In the genomic region with DNA sequence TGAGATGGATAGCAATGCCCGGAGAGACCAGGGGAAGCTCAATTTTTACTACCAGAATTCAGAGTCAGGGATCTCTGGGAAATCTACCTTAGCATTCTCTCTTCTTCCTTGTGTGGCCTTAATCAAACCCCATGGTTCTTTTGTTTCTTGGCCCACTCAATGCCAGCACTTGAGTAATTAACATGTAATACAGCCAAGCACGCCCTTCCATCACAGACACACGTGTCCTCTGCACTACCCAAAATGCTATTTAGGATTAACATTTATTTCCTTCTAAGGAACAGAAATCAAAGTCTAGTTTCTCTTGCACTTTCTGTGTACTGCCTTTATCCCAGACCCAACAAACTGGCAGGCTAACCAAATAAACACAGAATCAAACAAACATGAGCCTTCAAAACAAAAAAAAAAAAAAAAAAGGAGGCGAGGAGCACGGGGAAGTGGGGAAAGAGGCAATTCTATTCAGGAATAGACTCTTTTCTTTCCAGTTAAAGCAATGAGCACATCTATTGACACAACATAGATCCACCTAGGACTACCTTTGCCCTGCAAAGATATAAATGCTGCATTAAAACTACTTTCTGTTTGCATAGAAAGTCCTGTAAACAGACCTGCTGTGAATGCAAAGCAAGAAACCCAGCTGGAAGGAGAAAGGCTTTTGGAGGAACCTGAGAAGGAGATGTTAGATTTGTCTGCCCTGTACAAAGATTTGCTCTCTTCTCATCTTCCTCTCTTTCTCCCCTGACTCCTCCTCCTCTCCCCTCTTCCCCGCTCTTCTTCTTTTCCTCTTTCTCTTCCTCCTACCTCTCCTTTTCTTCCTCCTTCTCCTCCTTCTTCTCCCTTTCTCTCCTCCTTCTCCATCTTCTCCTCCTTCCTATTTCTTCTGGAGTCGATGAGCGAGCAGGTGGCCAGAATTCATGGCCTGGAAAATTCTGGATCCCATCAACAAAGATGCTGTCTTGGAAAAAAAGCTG, we compare ENCODE assay signal across 19 cellular contexts.
A peak's percentile ranks its signal among the peaks of the same experiment; 100 is the strongest.
DNase-seq lines count a peak whose midpoint lies in the region; TF ChIP-seq lines count a peak whose summit lies in the region.
"Had no signal": no experiment of that assay in that cellular context is flagged by ENCODE, and none has a peak within 500 bp of the region (broad histone marks: within the 10 kb centered on the region; RNA-seq: fewer than 3 reads in every experiment).

No MANE protein-coding gene starts in this region.

- no peak overlapping the region for H2AFZ ChIP-seq in hepatocyte
- H2AFZ ChIP-seq: GM23248 had no signal

- no peaks in the 10 kb centered on the region for H3K9me2 ChIP-seq in hepatocyte (replicated peaks; ENCODE audit: insufficient read depth)

- no peak overlapping the region for H3K4me3 ChIP-seq in hepatocyte
- H3K4me3 ChIP-seq in transverse colon = no peak overlapping the region
- H3K4me3 ChIP-seq: GM23248, Peyer's patch, SK-N-MC had no signal

- H3K36me3 ChIP-seq in hepatocyte (replicated peaks; ENCODE audit: insufficient read depth, low read depth) (no peaks in the 10 kb centered on the region), transverse colon (no peaks in the 10 kb centered on the region)
- H3K36me3 ChIP-seq: Peyer's patch had no signal

- H3K4me1 ChIP-seq in hepatocyte (ENCODE audit: insufficient read depth) (no peaks in the 10 kb centered on the region), transverse colon (peaks cover 0 to 19% (median 13%) of the 10 kb centered on the region in 4 donors)

- H3K4me2 ChIP-seq in hepatocyte = no peak overlapping the region

- no peak for TF ChIP-seq EP300 in transverse colon (IDR thresholded peaks at IDR 0.05; ENCODE audit: low read depth)

- TF ChIP-seq CTCF in hepatocyte (IDR thresholded peaks at IDR 0.05; ENCODE audit: poor library complexity) (no peak), transverse colon (IDR thresholded peaks at IDR 0.05) (no peak)

- in situ Hi-C loops in transverse colon (cut with MboI; ENCODE audit: low pct_ligation_motif_present in 1 of 4, low pct_unique_long_range_greater_than_20kb in 1 of 4, low sequenced_read_pairs in 3 of 4) = no loop called here

- H3K9me3 ChIP-seq in hepatocyte (ENCODE audit: low read depth) = no peaks in the 10 kb centered on the region
- H3K9me3 ChIP-seq in transverse colon = no peaks in the 10 kb centered on the region
- H3K9me3 ChIP-seq: Peyer's patch had no signal

- intact Hi-C loops in transverse colon (cut with DNase I; ENCODE audit: low total_unique reads) = no loop called here

- H3K27ac ChIP-seq in hepatocyte (no peak overlapping the region), transverse colon (peak overlapping the region; percentile 67 to 74 (median 70))
- H3K27ac ChIP-seq: 22Rv1, GM23248, SK-N-MC had no signal

- DNase-seq in NCI-H1417 (lab: John Stamatoyannopoulos, UW) (peak in 2 of 3 experiments; percentile 5 to 49), NCI-H1417 treated with DMSO at 0.1 percent for 48 hours (lab: John Stamatoyannopoulos, UW) (no peak), NCI-H748 (lab: John Stamatoyannopoulos, UW; ENCODE audit: unreplicated experiment) (peak; percentile 51), hepatocyte (ENCODE audit: low spot score) (peak; percentile 22), transverse colon (peak; percentile 20), superior temporal gyrus (ENCODE audit: extremely low spot score) (no peak)
- no peak for DNase-seq in activated CD8-positive, alpha-beta memory T cell treated with anti-CD3 and anti-CD28 coated beads, Interleukin-2, amount 50 U/mL, for 4 hours
- DNase-seq in stimulated activated CD4-positive, alpha-beta T cell treated with anti-CD3 and anti-CD28 coated beads, Interleukin-15, amount 100 ng/mL, for 24 hours = no peak
- DNase-seq: CD4-positive, alpha-beta T cell; DMS79 treated with DMSO at 0.1 percent for 48 hours; GM23248; KG1; NCI-H1694; NCI-H2107; NCI-H446 treated with DMSO at 0.1 percent for 48 hours; Peyer's patch; T-cell had no signal

- 61% methylated on average over 8 of the region's 8 CpGs for WGBS in hepatocyte (ENCODE audit: low lambda C conversion rate, missing lambda C conversion rate)
- WGBS in transverse colon (ENCODE audit: low coverage in 1 of 2), 2 donors = 27 to 30% methylated on average over 5 to 8 of the region's 8 CpGs

- H3K79me2 ChIP-seq in hepatocyte = no peaks in the 10 kb centered on the region

- H4K20me1 ChIP-seq in hepatocyte (ENCODE audit: insufficient read depth, poor library complexity, severe bottlenecking) = no peaks in the 10 kb centered on the region

- no peak for TF ChIP-seq POLR2A in transverse colon (IDR thresholded peaks at IDR 0.05)

- peaks cover 5% of the 10 kb centered on the region for H3K27me3 ChIP-seq in hepatocyte
- H3K27me3 ChIP-seq in transverse colon = no peaks in the 10 kb centered on the region
- H3K27me3 ChIP-seq: Peyer's patch had no signal

Comparison
In these comparisons a context has a peak if more than half of its experiments do, and no peak if none do; other contexts are left out.
1. DNase-seq: peak in NCI-H1417 (2 of 3), NCI-H748 (single experiment), hepatocyte (single experiment) and transverse colon (single experiment); none in NCI-H1417 treated with DMSO at 0.1 percent for 48 hours (single experiment), superior temporal gyrus (single experiment), activated CD8-positive, alpha-beta memory T cell treated with anti-CD3 and anti-CD28 coated beads, Interleukin-2, amount 50 U/mL, for 4 hours (single experiment) and stimulated activated CD4-positive, alpha-beta T cell treated with anti-CD3 and anti-CD28 coated beads, Interleukin-15, amount 100 ng/mL, for 24 hours (single experiment).